In genomic region chr16:56609463-56609921, GRCh38 we compare ENCODE assay signal across 1 cellular context.
TF ChIP-seq lines count a peak whose summit lies in the region.

No MANE protein-coding gene starts in this region.

TF ChIP-seq in GM12878, 131 proteins besides CTCF, POLR2A, EP300 and RAD21 (continues in another document):
- TF ChIP-seq PKNOX1 (IDR thresholded peaks at IDR 0.05) (no peak), PAX5 (IDR thresholded peaks at IDR 0.05; ENCODE audit: borderline replicate concordance, low read depth, low read length) (peak; percentile 62; the same call in 1 of the 2 replicates), TBL1XR1 (IDR thresholded peaks at IDR 0.05; ENCODE audit: low read depth, low read length) (no peak), BRCA1 (IDR thresholded peaks at IDR 0.05; ENCODE audit: low read depth, low read length) (no peak), ATF3 (IDR thresholded peaks at IDR 0.05; ENCODE audit: borderline replicate concordance, extremely low read depth, low read depth, low read length) (no peak), CREB1 (IDR thresholded peaks at IDR 0.05; ENCODE audit: low read depth) (peak; percentile 58), NFYA (IDR thresholded peaks at IDR 0.05; ENCODE audit: borderline replicate concordance, low read depth, low read length) (no peak), SREBF2 (IDR thresholded peaks at IDR 0.05; ENCODE audit: low read length) (no peak), RUNX3 (IDR thresholded peaks at IDR 0.05; ENCODE audit: low read length) (peak; percentile 41; the same call in 1 of the 2 replicates), ATF7 (IDR thresholded peaks at IDR 0.05; ENCODE audit: low read depth) (peak; percentile 58), MXI1 (IDR thresholded peaks at IDR 0.05; ENCODE audit: low read depth, low read length) (0 out of 2 replicates have a peak, but pooled peaks have one; percentile 50), ZNF217 (IDR thresholded peaks at IDR 0.05) (no peak), ATF2 (IDR thresholded peaks at IDR 0.05; ENCODE audit: low read length) (peak; percentile 72), CREM (IDR thresholded peaks at IDR 0.05; ENCODE audit: low read depth) (0 out of 2 replicates have a peak, but pooled peaks have one; percentile 26), ZNF24 (IDR thresholded peaks at IDR 0.05) (peak; percentile 86), TCF3 (IDR thresholded peaks at IDR 0.05; ENCODE audit: borderline replicate concordance, insufficient read depth, low read depth, low read length) (no peak), GATAD2B (conservative IDR thresholded peaks at IDR 0.05; ENCODE audit: low read depth) (peak; percentile 50; the same call in 1 of the 2 replicates), POU2F2 (IDR thresholded peaks at IDR 0.05; ENCODE audit: borderline replicate concordance, low read depth, low read length) (no peak), RFX5 (IDR thresholded peaks at IDR 0.05; ENCODE audit: low read depth, low read length) (no peak), CHD4 (IDR thresholded peaks at IDR 0.05) (no peak), PML (IDR thresholded peaks at IDR 0.05; ENCODE audit: low read length) (no peak), NBN (IDR thresholded peaks at IDR 0.05) (peak; percentile 24; the same call in 1 of the 2 replicates), MEF2B (IDR thresholded peaks at IDR 0.05; ENCODE audit: partially characterized antibody, poor library complexity, severe bottlenecking) (peak; percentile 92), FOXM1 (IDR thresholded peaks at IDR 0.05; ENCODE audit: low read depth, low read length) (0 out of 2 replicates have a peak, but pooled peaks have one; percentile 8), PBX3 (IDR thresholded peaks at IDR 0.05; ENCODE audit: insufficient replicate concordance, low read depth, low read length) (no peak), JUNB (IDR thresholded peaks at IDR 0.05) (peak; percentile 20; the same call in 1 of the 2 replicates), NFIC (IDR thresholded peaks at IDR 0.05; ENCODE audit: low read depth, low read length) (peak; percentile 65; the same call in 1 of the 2 replicates), SMAD1 (IDR thresholded peaks at IDR 0.05; ENCODE audit: low read depth, partially characterized antibody) (peak; percentile 96), RELB (IDR thresholded peaks at IDR 0.05; ENCODE audit: low read depth) (peak; percentile 95), SIN3A (IDR thresholded peaks at IDR 0.05; ENCODE audit: low read depth, low read length) (no peak), CUX1 (IDR thresholded peaks at IDR 0.05; ENCODE audit: insufficient replicate concordance, low read depth, low read length) (peak; percentile 59), HSF1 (IDR thresholded peaks at IDR 0.05; ENCODE audit: low read depth, low read length) (no peak), HDAC2 (IDR thresholded peaks at IDR 0.05) (no peak), BHLHE40 (IDR thresholded peaks at IDR 0.05; ENCODE audit: borderline replicate concordance in 1 of 2, low read depth in 2 of 2, low read length in 1 of 2) (0 out of 4 replicates have a peak, but pooled peaks of 1 of the 2 experiments have one; percentile 42), POLR2AphosphoS5 (IDR thresholded peaks at IDR 0.05; ENCODE audit: low read length) (peak; percentile 58; the same call in 1 of the 2 replicates), ZNF207 (IDR thresholded peaks at IDR 0.05; ENCODE audit: borderline replicate concordance) (no peak), BACH1 (IDR thresholded peaks at IDR 0.05; ENCODE audit: borderline replicate concordance) (peak; percentile 54; the same call in 1 of the 2 replicates), EED (IDR thresholded peaks at IDR 0.05; ENCODE audit: low read depth) (peak; percentile 97), ETV6 (conservative IDR thresholded peaks at IDR 0.05 in 1 of 2, IDR thresholded peaks at IDR 0.05 in 1 of 2; ENCODE audit: borderline replicate concordance in 1 of 2, low read depth in 1 of 2) (peak in 1 of 2 experiments; percentile 45; a peak in 1 of 4 replicates), E2F4 (IDR thresholded peaks at IDR 0.05; ENCODE audit: low read depth, low read length) (no peak), ASH2L (IDR thresholded peaks at IDR 0.05; ENCODE audit: borderline replicate concordance, low read depth) (no peak), SKIL (IDR thresholded peaks at IDR 0.05; ENCODE audit: low read depth, poor library complexity, severe bottlenecking) (peak; percentile 28), MAX (IDR thresholded peaks at IDR 0.05; ENCODE audit: low read depth, low read length) (peak; percentile 23; the same call in 1 of the 2 replicates), CBFB (IDR thresholded peaks at IDR 0.05; ENCODE audit: low read depth) (no peak), MTA3 (IDR thresholded peaks at IDR 0.05; ENCODE audit: borderline replicate concordance, low read length) (peak; percentile 49; the same call in 1 of the 2 replicates), CBX3 (IDR thresholded peaks at IDR 0.05; ENCODE audit: borderline replicate concordance, low read depth) (no peak), RAD51 (IDR thresholded peaks at IDR 0.05) (peak; percentile 66), RB1 (IDR thresholded peaks at IDR 0.05; ENCODE audit: borderline replicate concordance) (no peak), IRF4 (IDR thresholded peaks at IDR 0.05; ENCODE audit: low read depth, low read length) (peak; percentile 92), IKZF1 (conservative IDR thresholded peaks at IDR 0.05) (peak; percentile 92)
